8 cellular contexts compared by ENCODE assay signal in the genomic region with DNA sequence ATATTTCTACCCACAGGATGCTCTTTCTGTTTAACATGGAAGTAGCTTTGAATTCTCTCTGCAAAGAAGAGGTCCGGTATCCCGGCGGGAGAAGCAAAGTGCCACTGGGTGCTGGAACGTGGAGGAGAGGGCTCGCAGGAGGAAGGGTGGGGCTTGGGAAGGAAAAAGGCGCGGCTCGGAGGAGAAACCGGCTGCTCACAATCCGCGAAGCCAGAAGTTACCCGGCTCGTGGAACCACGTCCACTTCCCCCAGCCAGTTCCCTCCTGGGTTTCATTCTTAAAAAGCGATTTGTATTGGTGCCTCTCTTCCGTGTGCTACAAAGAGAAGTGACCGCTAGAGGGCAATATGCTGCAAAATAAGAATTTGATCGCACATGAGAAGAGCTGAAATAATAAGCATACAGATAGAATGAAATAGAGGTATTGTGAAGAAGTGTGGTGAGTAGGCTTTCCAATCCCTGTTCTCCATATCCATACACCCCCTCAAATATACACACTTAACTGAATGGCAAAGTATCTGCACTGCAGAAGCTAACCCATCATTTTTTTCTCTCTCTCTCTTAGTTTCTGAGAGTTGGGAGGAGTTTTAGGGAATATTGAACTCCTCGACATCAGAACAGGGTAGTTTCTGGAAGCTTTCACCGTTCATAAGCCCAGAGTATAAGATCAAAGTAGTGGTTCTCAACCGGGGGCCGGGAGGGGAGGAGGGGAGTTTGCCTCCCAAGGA. TPM values are rescaled to one million over a fixed set of nuclear protein-coding genes. Genes with fewer than 3 reads are reported as not detected.
DNase-seq lines count a peak whose midpoint lies in the region; ATAC-seq and FAIRE-seq lines count a peak whose summit lies in the region.

No MANE protein-coding gene starts in this region.

- FAIRE-seq in endometrium (lab: Jason Lieb, UNC): peak; percentile 88

- ATAC-seq in GM21360 (IDR thresholded peaks at IDR 0.05; ENCODE audit: unreplicated experiment): peak; percentile 92
- ATAC-seq in activated CD8-positive, alpha-beta T cell treated with anti-CD3 and anti-CD28 coated beads, Interleukin-2, amount 10 ng/mL, durations not matched to agents 7 days and 5 days: peak; percentile 98

- H3K9me3 Mint-ChIP-seq in activated CD8-positive, alpha-beta T cell treated with anti-CD3 and anti-CD28 coated beads, Interleukin-2, amount 10 ng/mL, durations not matched to agents 7 days and 5 days (ENCODE audit: insufficient read depth): no peaks in the 10 kb centered on the region

- peaks cover 17% of the 10 kb centered on the region for H3K27me3 Mint-ChIP-seq in activated CD8-positive, alpha-beta T cell treated with anti-CD3 and anti-CD28 coated beads, Interleukin-2, amount 10 ng/mL, durations not matched to agents 7 days and 5 days (ENCODE audit: low read depth)

- no peak overlapping the region for H3K27ac Mint-ChIP-seq in activated CD8-positive, alpha-beta T cell treated with anti-CD3 and anti-CD28 coated beads, Interleukin-2, amount 10 ng/mL, durations not matched to agents 7 days and 5 days

- no peak overlapping the region for H4K5ac ChIP-seq in mesendoderm (ENCODE audit: low read length)

- H2BK15ac ChIP-seq in mesendoderm (replicated peaks; ENCODE audit: low read depth): no peak overlapping the region

- H3K27ac ChIP-seq in mesendoderm (ENCODE audit: low read depth, low read length): no peak overlapping the region

- no peaks in the 10 kb centered on the region for H3K36me3 ChIP-seq in mesendoderm (ENCODE audit: control insufficient read depth, insufficient read depth, low read length)

- peak overlapping the region; percentile 56 for H3K4me2 ChIP-seq in mesendoderm (ENCODE audit: low read length)

- no peaks in the 10 kb centered on the region for H3K79me2 ChIP-seq in mesendoderm (ENCODE audit: control insufficient read depth, insufficient read depth, low read length)

- H3K9ac ChIP-seq in mesendoderm (ENCODE audit: low read length): peak overlapping the region; percentile 58

- H2BK120ac ChIP-seq in mesendoderm (ENCODE audit: low read depth, low read length): no peak overlapping the region

- no peak overlapping the region for H3K23ac ChIP-seq in mesendoderm (ENCODE audit: low read length)

- H3K27me3 ChIP-seq in mesendoderm (ENCODE audit: insufficient read depth, low read length, poor library complexity): no peaks in the 10 kb centered on the region

- no peaks in the 10 kb centered on the region for H3K4me1 ChIP-seq in mesendoderm (ENCODE audit: control insufficient read depth, low read depth, low read length)

- H3K36me3 Mint-ChIP-seq in activated CD8-positive, alpha-beta T cell treated with anti-CD3 and anti-CD28 coated beads, Interleukin-2, amount 10 ng/mL, durations not matched to agents 7 days and 5 days (ENCODE audit: low read depth): no peaks in the 10 kb centered on the region

- H3K79me1 ChIP-seq in mesendoderm (ENCODE audit: low read length): no peaks in the 10 kb centered on the region

- peaks cover 20% of the 10 kb centered on the region for H3K4me1 Mint-ChIP-seq in activated CD8-positive, alpha-beta T cell treated with anti-CD3 and anti-CD28 coated beads, Interleukin-2, amount 10 ng/mL, durations not matched to agents 7 days and 5 days (ENCODE audit: low read depth)

- H4K8ac ChIP-seq in mesendoderm (ENCODE audit: low read depth, low read length): no peak overlapping the region

- H3K56ac ChIP-seq in mesendoderm (ENCODE audit: low read length): peak overlapping the region; percentile 85

- H2AK5ac ChIP-seq in mesendoderm (ENCODE audit: low read length): no peak overlapping the region

- no peak overlapping the region for H2BK5ac ChIP-seq in mesendoderm (ENCODE audit: low read length)

- H3K18ac ChIP-seq in mesendoderm (ENCODE audit: low read length): peak overlapping the region; percentile 20

- no CpG with 5 or more reads among the region's 22 CpGs for WGBS in mesendoderm (ENCODE audit: extremely low coverage, insufficient coverage, low lambda C conversion rate)

- CTCF ChIA-PET in activated CD8-positive, alpha-beta T cell treated with anti-CD3 and anti-CD28 coated beads, Interleukin-2, amount 10 ng/mL, durations not matched to agents 7 days and 5 days (lab: Charles Lee): interaction anchor here (0.6 to 11.3 kb wide), 47 partner anchors 9 to 1135 kb away, joined by 3 to 279 read pairs (median 5); a partner anchor contains a TSS

- H3K4me3 Mint-ChIP-seq in activated CD8-positive, alpha-beta T cell treated with anti-CD3 and anti-CD28 coated beads, Interleukin-2, amount 10 ng/mL, durations not matched to agents 7 days and 5 days: peak overlapping the region; percentile 76

- DNase-seq in COR-L47 (lab: John Stamatoyannopoulos, UW): peak; percentile 91
- DNase-seq in HS-5 (ENCODE audit: low read depth): peak; percentile 94
- DNase-seq in NCI-H82 treated with DMSO at 0.1 percent for 48 hours (lab: John Stamatoyannopoulos, UW; ENCODE audit: unreplicated experiment): peak; percentile 83
- peak; percentile 76 for DNase-seq in activated CD8-positive, alpha-beta T cell treated with anti-CD3 and anti-CD28 coated beads, Interleukin-2, amount 10 ng/mL, durations not matched to agents 7 days and 5 days
- peak; percentile 87 for DNase-seq in mesendoderm
- DNase-seq in stimulated activated CD8-positive, alpha-beta memory T cell treated with anti-CD3 and anti-CD28 coated beads, Interleukin-4, amount 100 ng/mL, for 48 hours: peak; percentile 49

- peak overlapping the region; percentile 30 for H3K4me3 ChIP-seq in mesendoderm (ENCODE audit: low read length)

- no peak overlapping the region for H3K4ac ChIP-seq in mesendoderm (ENCODE audit: low read depth, low read length)

- POLR2A ChIA-PET in activated CD8-positive, alpha-beta T cell treated with anti-CD3 and anti-CD28 coated beads, Interleukin-2, amount 10 ng/mL, durations not matched to agents 7 days and 5 days (lab: Charles Lee): interaction anchor here (0.9 to 1.0 kb wide), 2 partner anchors 10 to 11 kb away, joined by 3 read pairs; no protein-coding TSS in a partner anchor

RNA-seq across cellular contexts. Expression of a gene that starts 31.1 kb away (rescaled TPM):
- total RNA-seq in activated CD8-positive, alpha-beta T cell treated with anti-CD3 and anti-CD28 coated beads, Interleukin-2, amount 10 ng/mL, durations not matched to agents 7 days and 5 days: not detected
- polyA plus RNA-seq in mesendoderm (2013, experiment 1 of 2): 1.2 TPM
- polyA plus RNA-seq in mesendoderm (2013, experiment 2 of 2): 1.2 TPM
